Comparison of ENCODE assay signal across 28 cellular contexts in the genomic region with DNA sequence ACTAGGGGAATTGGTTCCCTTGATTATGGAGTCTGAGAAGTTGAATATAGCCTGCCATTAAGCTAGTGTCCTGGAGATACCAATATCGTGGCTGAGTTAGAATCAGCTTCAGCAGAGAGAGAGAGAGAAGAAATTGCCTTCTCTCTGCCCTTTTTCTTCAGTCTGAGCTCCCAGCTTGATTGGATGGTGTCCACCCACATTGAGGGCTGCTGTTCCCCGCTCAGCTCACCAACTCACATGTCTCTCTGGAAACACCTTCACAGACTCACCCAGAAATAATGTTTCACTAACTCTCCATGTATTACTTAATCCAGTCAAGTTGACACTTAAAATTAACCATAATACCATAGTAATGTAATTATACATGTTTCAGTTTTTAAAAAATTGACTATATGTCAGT. TPM values are rescaled to one million over a fixed set of nuclear protein-coding genes. Genes with fewer than 3 reads are reported as not detected.
"Had no signal": no experiment of that assay in that cellular context is flagged by ENCODE, and none has a peak within 500 bp of the region (broad histone marks: within the 10 kb centered on the region; RNA-seq: fewer than 3 reads in every experiment).

No MANE protein-coding gene starts in this region.

- H3K27me3 ChIP-seq: testis, thyroid gland, tibial nerve, upper lobe of left lung, upper lobe of right lung, uterus, vagina had no signal

- H3K4me3 ChIP-seq: stomach, suprapubic skin, testis, thoracic aorta, thyroid gland, tibial artery, tibial nerve, transverse colon, upper lobe of left lung, upper lobe of right lung, uterus, vagina had no signal

- DNase-seq: stimulated activated CD4-positive, alpha-beta T cell treated with anti-CD3 and anti-CD28 coated beads, Interleukin-2, amount 100 ng/mL, for 48 hours; stimulated activated CD4-positive, alpha-beta T cell treated with anti-CD3 and anti-CD28 coated beads, Interleukin-4, amount 100 ng/mL, for 1 hour; stimulated activated CD4-positive, alpha-beta T cell treated with anti-CD3 and anti-CD28 coated beads, Interleukin-4, amount 100 ng/mL, for 24 hours; stimulated activated CD4-positive, alpha-beta T cell treated with anti-CD3 and anti-CD28 coated beads, Interleukin-4, amount 100 ng/mL, for 4 hours; stimulated activated CD8-positive, alpha-beta memory T cell treated with anti-CD3 and anti-CD28 coated beads, Interleukin-4, amount 100 ng/mL, for 48 hours; stimulated activated naive B cell treated with anti-CD40 and anti-IgM and Interleukin-4, amounts not matched to agents 10 μg/mL and 1 μg/mL and 100 μg/mL, for 72 hours; stimulated activated naive CD4-positive, alpha-beta T cell; stimulated activated naive CD4-positive, alpha-beta T cell treated with Interleukin-2 at 50 U/mL for 16 hours; stimulated activated naive CD8-positive, alpha-beta T cell treated with anti-CD3 and anti-CD28 coated beads, Interleukin-15, amount 100 ng/mL, for 72 hours; stimulated activated naive CD8-positive, alpha-beta T cell treated with anti-CD3 and anti-CD28 coated beads, Interleukin-15, Interleukin-2, amounts not matched to agents 100 U/mL and 50 U/mL, for 24 hours; stomach; substantia nigra; testis; thyroid gland; tibial artery; transverse colon; trophoblast cell; upper lobe of left lung; upper lobe of right lung; uterus had no signal

- H3K9me3 ChIP-seq: stomach, suprapubic skin, testis, thoracic aorta, thyroid gland, tibial artery, tibial nerve, transverse colon, upper lobe of left lung, upper lobe of right lung, uterus, vagina had no signal

- H3K27ac ChIP-seq: stomach, suprapubic skin, testis, thoracic aorta, thyroid gland, tibial artery, tibial nerve, transverse colon, upper lobe of left lung, upper lobe of right lung, uterus, vagina had no signal

- H3K36me3 ChIP-seq: stomach, suprapubic skin, thoracic aorta, thyroid gland, tibial artery, tibial nerve, transverse colon, upper lobe of left lung, upper lobe of right lung, uterus, vagina had no signal

- H3K4me1 ChIP-seq: stomach, suprapubic skin, testis, thyroid gland, tibial artery, tibial nerve, transverse colon, upper lobe of left lung, upper lobe of right lung, uterus, vagina had no signal

RNA-seq across cellular contexts. Expression of gene TRIM43, which starts 17.9 kb away (rescaled TPM):
- total RNA-seq: stomach, subcutaneous adipose tissue, suprapubic skin, temporal lobe, thoracic aorta, thyroid gland, tibial nerve, transverse colon, upper lobe of left lung, upper lobe of right lung, ureter, urinary bladder, vagina had no signal
